ENCODE assay signal across 8 cellular contexts in the genomic region with DNA sequence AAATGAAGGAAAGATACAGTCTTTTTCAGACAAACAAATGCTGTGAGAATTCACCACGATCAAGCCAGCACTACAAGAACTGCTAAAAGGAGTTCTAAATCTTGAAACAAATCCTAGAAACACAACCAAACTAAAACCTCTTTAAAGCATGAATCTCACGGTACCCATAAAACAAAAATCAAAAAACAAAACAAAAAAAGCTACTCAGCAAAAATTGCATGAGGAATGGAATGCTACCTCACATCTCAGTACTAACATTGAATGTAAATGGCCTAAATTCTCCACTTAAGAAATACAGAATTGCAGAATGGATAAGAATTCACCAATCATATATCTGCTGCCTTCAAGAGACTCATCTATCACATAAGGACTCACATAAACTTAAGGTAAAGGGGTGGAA.
"Had no signal": no experiment of that assay in that cellular context is flagged by ENCODE, and none has a peak within 500 bp of the region (broad histone marks: within the 10 kb centered on the region; RNA-seq: fewer than 3 reads in every experiment).

No MANE protein-coding gene starts in this region.

- ATAC-seq: GM12878 had no signal

- DNase-seq: GDM1, GF-D8 had no signal

- H3K4me3 ChIP-seq: GM12878 had no signal

- FAIRE-seq: G401.6, GM12878, GM12891, GM12892, GM18507, GM19239 had no signal
